ENCODE assay signal across 19 cellular contexts in the genomic region with DNA sequence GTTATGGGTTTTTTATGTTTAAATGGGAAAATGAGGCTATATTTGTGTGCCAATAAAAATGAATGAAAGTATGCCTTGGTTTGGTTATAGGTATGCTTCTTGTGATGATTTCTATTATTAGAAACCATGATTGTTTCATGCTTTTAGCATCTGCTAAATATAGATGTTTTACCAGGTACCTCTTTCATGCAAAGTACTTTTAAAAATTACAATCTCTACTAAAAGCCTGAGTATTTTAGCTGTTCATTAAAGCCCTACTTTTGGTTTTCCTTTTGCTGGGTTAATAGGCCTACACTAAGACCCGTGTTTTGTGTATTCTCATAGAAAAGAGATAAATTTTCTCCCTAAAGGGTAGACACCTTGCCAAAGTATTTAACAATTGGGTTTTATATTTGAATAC. TPM values are rescaled to one million over a fixed set of nuclear protein-coding genes. Genes with fewer than 3 reads are reported as not detected.
DNase-seq lines count a peak whose midpoint lies in the region; ATAC-seq and TF ChIP-seq lines count a peak whose summit lies in the region.
"Had no signal": no experiment of that assay in that cellular context is flagged by ENCODE, and none has a peak within 500 bp of the region (broad histone marks: within the 10 kb centered on the region; RNA-seq: fewer than 3 reads in every experiment).

No MANE protein-coding gene starts in this region.

- TF ChIP-seq EP300 in transverse colon (IDR thresholded peaks at IDR 0.05; ENCODE audit: low read depth) = no peak

- H3K36me3 ChIP-seq in cardiac muscle cell (peaks cover 18% of the 10 kb centered on the region), MM.1S (replicated peaks; ENCODE audit: insufficient read depth, low read length) (no peaks in the 10 kb centered on the region; the same call in 1 of the 2 replicates), iPS-18a (ENCODE audit: control insufficient read depth, low read depth, low read length) (peaks cover 30% of the 10 kb centered on the region), transverse colon (peaks cover 0 to 23% (median 0%) of the 10 kb centered on the region in 4 donors)

- H3K4me1 Mint-ChIP-seq in activated T-helper 2 cell treated with anti-CD3 and anti-CD28 coated beads, Interferon-gamma antibody, Interleukin-2, Interleukin-4, amounts not matched to agents 10 μg/mL and 5 μg/mL and 100 μg/mL, durations not matched to agents 14 hours and 24 hours and 36 hours (ENCODE audit: low read depth) = peaks cover 20% of the 10 kb centered on the region

- H3K4me3 ChIP-seq in cardiac muscle cell (no peak overlapping the region), right cardiac atrium (ENCODE audit: low read length) (no peak overlapping the region), MM.1S (ENCODE audit: low read length) (peak overlapping the region; percentile 20; the same call in 1 of the 2 replicates), iPS-18a (ENCODE audit: low read length) (peak overlapping the region; percentile 9), transverse colon (no peak overlapping the region)
- H3K4me3 ChIP-seq: esophagus muscularis mucosa, mucosa of descending colon, upper lobe of right lung had no signal

- peak overlapping the region; percentile 41 for H3K27ac ChIP-seq in cardiac muscle cell
- no peak overlapping the region for H3K27ac ChIP-seq in right cardiac atrium (ENCODE audit: low read length)
- H3K27ac ChIP-seq in MM.1S (ENCODE audit: low read length) = peak overlapping the region; percentile 8; the same call in 1 of the 2 replicates
- H3K27ac ChIP-seq in iPS-18a (ENCODE audit: low read length) = no peak overlapping the region
- no peak overlapping the region for H3K27ac ChIP-seq in transverse colon
- H3K27ac ChIP-seq: esophagus muscularis mucosa, upper lobe of right lung had no signal

- no peak for TF ChIP-seq POLR2A in transverse colon (IDR thresholded peaks at IDR 0.05)

- no peaks in the 10 kb centered on the region for H4K20me1 ChIP-seq in MM.1S (ENCODE audit: insufficient read depth, low read length)

- H3K9me2 ChIP-seq in MM.1S (replicated peaks; ENCODE audit: insufficient read depth, low read length) = no peaks in the 10 kb centered on the region

- no peaks in the 10 kb centered on the region for H3K27me3 Mint-ChIP-seq in activated T-helper 2 cell treated with anti-CD3 and anti-CD28 coated beads, Interferon-gamma antibody, Interleukin-2, Interleukin-4, amounts not matched to agents 10 μg/mL and 5 μg/mL and 100 μg/mL, durations not matched to agents 14 hours and 24 hours and 36 hours (ENCODE audit: low read depth)
- H3K27me3 Mint-ChIP-seq: activated naive CD4-positive, alpha-beta T cell treated with anti-CD3 and anti-CD28 coated beads, Interleukin-2, amount 50 U/mL, for 24 hours had no signal

- H3K79me2 ChIP-seq in MM.1S (ENCODE audit: low read length) = peaks cover 64% of the 10 kb centered on the region

- 71% methylated on average over 1 of the region's 1 CpG for WGBS in right cardiac atrium
- 67 to 85% methylated on average over 1 of the region's 1 CpG for WGBS in transverse colon (ENCODE audit: low coverage in 1 of 2), 2 donors

- peak overlapping the region; percentile 59 for H3K4me2 ChIP-seq in MM.1S (ENCODE audit: low read depth, low read length)

- H3K4me3 Mint-ChIP-seq in activated T-helper 2 cell treated with anti-CD3 and anti-CD28 coated beads, Interferon-gamma antibody, Interleukin-2, Interleukin-4, amounts not matched to agents 10 μg/mL and 5 μg/mL and 100 μg/mL, durations not matched to agents 14 hours and 24 hours and 36 hours (ENCODE audit: low read depth) = no peak overlapping the region
- H3K4me3 Mint-ChIP-seq: activated naive CD4-positive, alpha-beta T cell treated with anti-CD3 and anti-CD28 coated beads, Interleukin-2, amount 50 U/mL, for 24 hours; activated T-cell treated with anti-CD3 and anti-CD28 coated beads, Interleukin-2, amount 50 U/mL, for 72 hours; neural crest cell had no signal

- in situ Hi-C loops in transverse colon (cut with MboI; ENCODE audit: low pct_ligation_motif_present in 1 of 4, low pct_unique_long_range_greater_than_20kb in 1 of 4, low sequenced_read_pairs in 3 of 4) = no loop called here

- H3K27me3 ChIP-seq in cardiac muscle cell (no peaks in the 10 kb centered on the region), right cardiac atrium (ENCODE audit: control insufficient read depth, insufficient read depth) (no peaks in the 10 kb centered on the region), MM.1S (replicated peaks; ENCODE audit: insufficient read depth, low read length) (no peaks in the 10 kb centered on the region), iPS-18a (ENCODE audit: control insufficient read depth, insufficient read depth, low read length) (no peaks in the 10 kb centered on the region), transverse colon (no peaks in the 10 kb centered on the region)
- H3K27me3 ChIP-seq: esophagus muscularis mucosa, upper lobe of right lung had no signal

- DNase-seq in cardiac muscle cell (ENCODE audit: low read depth in 1 of 2, low spot score in 1 of 2) (no peak), right cardiac atrium (no peak), MM.1S (peak; percentile 26), mucosa of gallbladder (ENCODE audit: low spot score) (no peak), transverse colon (no peak)
- DNase-seq in activated T-helper 2 cell treated with anti-CD3 and anti-CD28 coated beads, Interferon-gamma antibody, Interleukin-2, Interleukin-4, amounts not matched to agents 10 μg/mL and 5 μg/mL and 100 μg/mL, durations not matched to agents 14 hours and 24 hours and 36 hours (ENCODE audit: low spot score) = no peak
- DNase-seq: activated T-cell treated with anti-CD3 and anti-CD28 coated beads, Interleukin-2, amount 50 U/mL, for 72 hours; effector CD8-positive, alpha-beta T cell; mucosa of descending colon; NCI-H1092 treated with DMSO at 0.1 percent for 48 hours; NCI-H2029 treated with DMSO at 0.1 percent for 48 hours; stimulated activated CD8-positive, alpha-beta memory T cell treated with anti-CD3 and anti-CD28 coated beads, Interleukin-4, amount 100 ng/mL, for 48 hours; upper lobe of right lung had no signal

- TF ChIP-seq CTCF in cardiac muscle cell (IDR thresholded peaks at IDR 0.05; ENCODE audit: low read depth, low read length) (no peak), MM.1S (IDR thresholded peaks at IDR 0.05; ENCODE audit: low read length) (no peak), transverse colon (IDR thresholded peaks at IDR 0.05) (no peak)

- H3K9ac ChIP-seq in MM.1S (ENCODE audit: low read length) (no peak overlapping the region; the same call in 1 of the 2 replicates), iPS-18a (ENCODE audit: low read length) (no peak overlapping the region)

- no peaks in the 10 kb centered on the region for H3K9me3 ChIP-seq in cardiac muscle cell (ENCODE audit: low read depth)
- no peaks in the 10 kb centered on the region for H3K9me3 ChIP-seq in right cardiac atrium (ENCODE audit: control insufficient read depth, low read length)
- H3K9me3 ChIP-seq in MM.1S (replicated peaks; ENCODE audit: insufficient read depth, low read length) = no peaks in the 10 kb centered on the region
- H3K9me3 ChIP-seq in iPS-18a (ENCODE audit: control insufficient read depth, low read depth, low read length) = no peaks in the 10 kb centered on the region
- no peaks in the 10 kb centered on the region for H3K9me3 ChIP-seq in transverse colon
- H3K9me3 ChIP-seq: esophagus muscularis mucosa, mucosa of descending colon, upper lobe of right lung had no signal

- no peak overlapping the region for H3K27ac Mint-ChIP-seq in activated T-helper 2 cell treated with anti-CD3 and anti-CD28 coated beads, Interferon-gamma antibody, Interleukin-2, Interleukin-4, amounts not matched to agents 10 μg/mL and 5 μg/mL and 100 μg/mL, durations not matched to agents 14 hours and 24 hours and 36 hours

- peaks cover 67% of the 10 kb centered on the region for H3K36me3 Mint-ChIP-seq in activated T-helper 2 cell treated with anti-CD3 and anti-CD28 coated beads, Interferon-gamma antibody, Interleukin-2, Interleukin-4, amounts not matched to agents 10 μg/mL and 5 μg/mL and 100 μg/mL, durations not matched to agents 14 hours and 24 hours and 36 hours (ENCODE audit: low read depth)

- H3K9me3 Mint-ChIP-seq in activated T-helper 2 cell treated with anti-CD3 and anti-CD28 coated beads, Interferon-gamma antibody, Interleukin-2, Interleukin-4, amounts not matched to agents 10 μg/mL and 5 μg/mL and 100 μg/mL, durations not matched to agents 14 hours and 24 hours and 36 hours = peaks cover 20% of the 10 kb centered on the region
- H3K9me3 Mint-ChIP-seq: activated naive CD4-positive, alpha-beta T cell treated with anti-CD3 and anti-CD28 coated beads, Interleukin-2, amount 50 U/mL, for 24 hours had no signal

- no peak overlapping the region for H2AFZ ChIP-seq in MM.1S (ENCODE audit: low read length)

- H3F3A ChIP-seq in MM.1S (ENCODE audit: insufficient read depth, low read length) = 0 out of 2 replicates have a peak, but pooled peaks cover 3% of the 10 kb centered on the region

- intact Hi-C loops in right cardiac atrium (cut with DNase I) (no loop called here), transverse colon (cut with DNase I; ENCODE audit: low total_unique reads) (no loop called here)
- intact Hi-C loops in activated T-helper 2 cell treated with anti-CD3 and anti-CD28 coated beads, Interferon-gamma antibody, Interleukin-2, Interleukin-4, amounts not matched to agents 10 μg/mL and 5 μg/mL and 100 μg/mL, durations not matched to agents 14 hours and 24 hours and 36 hours (cut with micrococcal nuclease) = no loop called here

- ATAC-seq in right cardiac atrium = no peak
- ATAC-seq in HG02884 (IDR thresholded peaks at IDR 0.05; ENCODE audit: unreplicated experiment) = no peak
- ATAC-seq: activated T-cell treated with anti-CD3 and anti-CD28 coated beads, Interleukin-2, amount 50 U/mL, for 72 hours; left lobe of liver; mucosa of descending colon; upper lobe of right lung had no signal

- H3K4me1 ChIP-seq in cardiac muscle cell (ENCODE audit: low read depth) (peaks cover 18% of the 10 kb centered on the region), right cardiac atrium (ENCODE audit: control insufficient read depth, insufficient read depth, low read length) (no peaks in the 10 kb centered on the region), MM.1S (ENCODE audit: low read length) (peaks cover 10% of the 10 kb centered on the region; the same call in 1 of the 2 replicates), iPS-18a (ENCODE audit: control insufficient read depth, low read depth, low read length) (peaks cover 20% of the 10 kb centered on the region), transverse colon (peaks cover 0 to 36% (median 18%) of the 10 kb centered on the region in 4 donors)
- H3K4me1 ChIP-seq: upper lobe of right lung had no signal

RNA-seq across cellular contexts. Expression of gene MTF2, which starts 32.0 kb away (rescaled TPM):
- total RNA-seq in cardiac muscle cell (28.3 and 37.9 TPM in 2 replicates), right cardiac atrium (10 to 100 TPM in 2 of 4 donors, 1 to 10 TPM in 2; 9.2 to 10.3 (median 9.7) TPM), mucosa of gallbladder (24.3 TPM), transverse colon (10 to 100 TPM in 3 of 4 donors, 1 to 10 TPM in 1; 9.0 to 33.3 (median 22.4) TPM)
- polyA plus RNA-seq in cardiac muscle cell (70.9 and 88.6 TPM in 2 replicates), right cardiac atrium (5.0 TPM)
- 73.1 and 83.5 TPM in 2 replicates for total RNA-seq in activated T-helper 2 cell treated with anti-CD3 and anti-CD28 coated beads, Interferon-gamma antibody, Interleukin-2, Interleukin-4, amounts not matched to agents 10 μg/mL and 5 μg/mL and 100 μg/mL, durations not matched to agents 14 hours and 24 hours and 36 hours

Comparison
In these comparisons a context has a peak if more than half of its experiments do, and no peak if none do; other contexts are left out.
1. H3K27ac ChIP-seq: peak in cardiac muscle cell (single experiment) and MM.1S (single experiment); none in right cardiac atrium (single experiment), iPS-18a (single experiment) and transverse colon (0 of 4).
2. H3K4me3 ChIP-seq: peak in MM.1S (single experiment) and iPS-18a (single experiment); none in cardiac muscle cell (single experiment), right cardiac atrium (single experiment) and transverse colon (0 of 4).